In genomic region chr3:71254251-71254650, GRCh38 we compare ENCODE assay signal across 15 cellular contexts.
DNase-seq lines count a peak whose midpoint lies in the region; ATAC-seq and TF ChIP-seq lines count a peak whose summit lies in the region.
"Had no signal": no experiment of that assay in that cellular context is flagged by ENCODE, and none has a peak within 500 bp of the region (broad histone marks: within the 10 kb centered on the region; RNA-seq: fewer than 3 reads in every experiment).

No MANE protein-coding gene starts in this region.

- TF ChIP-seq EP300 in upper lobe of left lung (IDR thresholded peaks at IDR 0.05): no peak

- H3K9me3 ChIP-seq in muscle layer of colon (ENCODE audit: low read length) (no peaks in the 10 kb centered on the region), upper lobe of left lung (no peaks in the 10 kb centered on the region)
- H3K9me3 ChIP-seq: ascending aorta had no signal

- no peak for TF ChIP-seq POLR2A in upper lobe of left lung (IDR thresholded peaks at IDR 0.05)

- H3K4me3 ChIP-seq in muscle layer of colon (ENCODE audit: low read depth in 1 of 2, low read length in 2 of 2) (no peak overlapping the region), upper lobe of left lung (no peak overlapping the region)
- H3K4me3 ChIP-seq: ascending aorta, PC-9 had no signal

- intact Hi-C loops in Right ventricle myocardium superior (cut with DNase I): no loop called here
- intact Hi-C loops in cardiac septum (cut with DNase I): no loop called here

- WGBS in upper lobe of left lung, 2 donors: 73 to 82% methylated on average over 4 of the region's 4 CpGs

- no peaks in the 10 kb centered on the region for H3K36me3 ChIP-seq in muscle layer of colon (ENCODE audit: insufficient read depth, low read length)
- no peaks in the 10 kb centered on the region for H3K36me3 ChIP-seq in upper lobe of left lung
- H3K36me3 ChIP-seq: ascending aorta had no signal

- no peak for DNase-seq in Right ventricle myocardium superior
- DNase-seq in cardiac septum (ENCODE audit: low spot score): no peak
- peak; percentile 47 for DNase-seq in glomerular visceral epithelial cell (ENCODE audit: extremely low spot score)
- DNase-seq in upper lobe of left lung: no peak
- no peak for DNase-seq in left lobe of liver (ENCODE audit: low spot score)
- no peak for DNase-seq in NCI-H69 (lab: John Stamatoyannopoulos, UW)
- DNase-seq: activated CD4-positive, alpha-beta T cell treated with anti-CD3 and anti-CD28 coated beads for 1 hour; activated T-cell treated with anti-CD3 and anti-CD28 coated beads, Interleukin-2, amount 50 U/mL, for 48 hours; effector CD8-positive, alpha-beta T cell; NCI-H1105; PC-9; substantia nigra had no signal

- H3K4me1 ChIP-seq in muscle layer of colon (ENCODE audit: insufficient read depth, low read length) (peaks cover 20% of the 10 kb centered on the region), upper lobe of left lung (peaks cover 7 to 26% (median 9%) of the 10 kb centered on the region in 4 donors)

- H3K9ac ChIP-seq in muscle layer of colon (ENCODE audit: low read length): no peak overlapping the region

- no peaks in the 10 kb centered on the region for H3K27me3 ChIP-seq in muscle layer of colon (ENCODE audit: control insufficient read depth in 1 of 2, insufficient read depth in 2 of 2, low read length in 2 of 2)
- no peaks in the 10 kb centered on the region for H3K27me3 ChIP-seq in upper lobe of left lung
- H3K27me3 ChIP-seq: ascending aorta had no signal

- ATAC-seq in Right ventricle myocardium superior (ENCODE audit: poor library complexity): peak; percentile 74
- ATAC-seq in upper lobe of left lung (ENCODE audit: low FRiP score in 2 of 2): peak in 1 of 2 donors; percentile 19
- no peak for ATAC-seq in left lobe of liver
- no peak for ATAC-seq in HG02798 (IDR thresholded peaks at IDR 0.05; ENCODE audit: poor library complexity, unreplicated experiment)

- peak overlapping the region; percentile 21 for H3K27ac ChIP-seq in muscle layer of colon (ENCODE audit: low read depth, low read length)
- H3K27ac ChIP-seq in upper lobe of left lung: peak overlapping the region; percentile 41 to 67 (median 58)
- H3K27ac ChIP-seq: PC-9 had no signal

- no peak for TF ChIP-seq CTCF in upper lobe of left lung (IDR thresholded peaks at IDR 0.05)
